In the genomic region with DNA sequence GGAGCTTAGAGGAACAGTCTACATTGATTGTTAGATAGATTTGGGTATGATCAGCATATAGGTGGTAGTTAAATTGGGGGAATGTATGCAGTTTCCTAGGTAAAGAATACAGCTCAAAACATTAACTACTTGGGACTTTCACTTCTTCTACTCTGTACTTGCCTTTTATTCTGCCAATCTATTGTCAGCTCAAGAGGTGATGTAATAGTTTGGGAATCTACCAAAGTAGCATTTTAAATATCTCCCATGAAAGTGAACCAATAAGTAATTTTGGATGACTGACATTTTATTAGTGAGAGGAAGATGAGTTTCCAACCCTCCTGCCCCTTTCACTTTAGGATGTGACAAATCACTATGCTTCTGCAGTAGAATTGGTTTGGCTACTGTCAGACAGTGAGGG, we compare ENCODE assay signal across 19 cellular contexts.
"Had no signal": no experiment of that assay in that cellular context is flagged by ENCODE, and none has a peak within 500 bp of the region (broad histone marks: within the 10 kb centered on the region; RNA-seq: fewer than 3 reads in every experiment).

No MANE protein-coding gene starts in this region.

- H3K4me3 ChIP-seq: body of pancreas, right atrium auricular region, skin epidermis, transverse colon, vagina had no signal

- H3K27me3 ChIP-seq: body of pancreas, right atrium auricular region, transverse colon, vagina had no signal

- ATAC-seq: activated CD8-positive, alpha-beta T cell treated with anti-CD3 and anti-CD28 coated beads for 36 hours; activated naive CD4-positive, alpha-beta T cell treated with anti-CD3 and anti-CD28 coated beads, Interleukin-2, amount 50 U/mL, for 72 hours; body of pancreas; esophagus mucosa; natural killer cell treated with Interleukin-12 subunit alpha and Interleukin-12 subunit beta and Interleukin-15 and Interleukin-18, amount 100 ng/mL, for 72 hours; WTC11 had no signal

- H3K36me3 ChIP-seq: transverse colon, vagina had no signal

- DNase-seq: activated CD4-positive, alpha-beta T cell treated with anti-CD3 and anti-CD28 coated beads for 4 hours; activated CD8-positive, alpha-beta T cell treated with anti-CD3 and anti-CD28 coated beads for 36 hours; activated gamma-delta T cell; activated T-cell treated with anti-CD3 and anti-CD28 coated beads, Interleukin-2, amount 50 U/mL, for 48 hours; body of pancreas; caudate nucleus; mesendoderm; nucleus accumbens; stimulated activated CD4-positive, alpha-beta T cell treated with anti-CD3 and anti-CD28 coated beads, Interleukin-15, amount 100 ng/mL, for 24 hours; stimulated activated CD4-positive, alpha-beta T cell treated with anti-CD3 and anti-CD28 coated beads, Interleukin-4, amount 100 ng/mL, for 1 hour; stimulated activated naive CD4-positive, alpha-beta T cell treated with Interleukin-2 at 50 U/mL for 16 hours; transverse colon had no signal

- H3K27ac Mint-ChIP-seq: activated CD8-positive, alpha-beta T cell treated with anti-CD3 and anti-CD28 coated beads for 36 hours; activated naive CD4-positive, alpha-beta T cell treated with anti-CD3 and anti-CD28 coated beads, Interleukin-2, amount 50 U/mL, for 72 hours; natural killer cell treated with Interleukin-12 subunit alpha and Interleukin-12 subunit beta and Interleukin-15 and Interleukin-18, amount 100 ng/mL, for 72 hours had no signal

- H3K9me3 ChIP-seq: body of pancreas, right atrium auricular region, transverse colon, vagina had no signal

- H3K4me3 Mint-ChIP-seq: activated CD8-positive, alpha-beta T cell treated with anti-CD3 and anti-CD28 coated beads for 36 hours; natural killer cell treated with Interleukin-12 subunit alpha and Interleukin-12 subunit beta and Interleukin-15 and Interleukin-18, amount 100 ng/mL, for 72 hours; WTC11 had no signal
